Comparison of ENCODE assay signal across 14 cellular contexts in the genomic region with DNA sequence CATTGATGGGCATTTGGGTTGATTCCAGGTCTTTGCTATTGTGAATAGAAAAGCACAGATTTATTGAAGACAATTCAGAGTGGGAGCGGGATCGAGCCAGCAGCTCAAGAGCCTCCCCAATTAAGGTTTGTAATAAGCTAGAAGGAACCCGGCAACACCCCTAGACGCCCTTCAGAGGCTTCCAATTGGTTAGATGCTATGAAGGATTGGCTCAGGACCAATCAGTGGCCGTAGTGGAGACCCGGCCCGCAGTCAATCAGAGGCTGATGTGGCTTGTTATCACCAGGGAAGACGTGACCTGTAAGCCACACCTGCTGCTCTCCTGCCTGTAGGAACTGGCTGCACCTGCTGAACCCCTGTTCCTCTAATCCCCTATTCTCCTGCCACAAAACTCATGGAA. TPM values are rescaled to one million over a fixed set of nuclear protein-coding genes. Genes with fewer than 3 reads are reported as not detected.
DNase-seq lines count a peak whose midpoint lies in the region; ATAC-seq and TF ChIP-seq lines count a peak whose summit lies in the region.
"Had no signal": no experiment of that assay in that cellular context is flagged by ENCODE, and none has a peak within 500 bp of the region (broad histone marks: within the 10 kb centered on the region; RNA-seq: fewer than 3 reads in every experiment).

No MANE protein-coding gene starts in this region.

- H3K27me3 Mint-ChIP-seq in natural killer cell treated with Interleukin-12 subunit alpha and Interleukin-12 subunit beta and Interleukin-15 and Interleukin-18, amount 100 ng/mL, for 72 hours, result peaks cover 10 to 16% of the 10 kb centered on the region in 2 donors
- peaks cover 10 to 25% of the 10 kb centered on the region in 2 donors for H3K27me3 Mint-ChIP-seq in natural killer cell (ENCODE audit: low read depth in 2 of 2)

- H3K27ac Mint-ChIP-seq in natural killer cell treated with Interleukin-12 subunit alpha and Interleukin-12 subunit beta and Interleukin-15 and Interleukin-18, amount 100 ng/mL, for 72 hours, result no peak overlapping the region
- no peak overlapping the region for H3K27ac Mint-ChIP-seq in natural killer cell

- no peak overlapping the region for H3K4me3 Mint-ChIP-seq in natural killer cell treated with Interleukin-12 subunit alpha and Interleukin-12 subunit beta and Interleukin-15 and Interleukin-18, amount 100 ng/mL, for 72 hours
- H3K4me3 Mint-ChIP-seq in natural killer cell, result no peak overlapping the region

- TF ChIP-seq CTCF in natural killer cell (IDR thresholded peaks at IDR 0.05), result no peak
- TF ChIP-seq CTCF in lower lobe of right lung (IDR thresholded peaks at IDR 0.05), result no peak

- H3K4me1 Mint-ChIP-seq in natural killer cell treated with Interleukin-12 subunit alpha and Interleukin-12 subunit beta and Interleukin-15 and Interleukin-18, amount 100 ng/mL, for 72 hours (ENCODE audit: low read depth in 2 of 2), result peaks cover 4 to 7% of the 10 kb centered on the region in 2 donors
- no peaks in the 10 kb centered on the region for H3K4me1 Mint-ChIP-seq in natural killer cell

- H3K36me3 ChIP-seq in lower lobe of right lung, result no peaks in the 10 kb centered on the region

- H3K9me3 ChIP-seq in lower lobe of right lung, result no peaks in the 10 kb centered on the region

- H3K4me1 ChIP-seq in lower lobe of right lung, result no peaks in the 10 kb centered on the region

- no peak for ATAC-seq in natural killer cell treated with Interleukin-12 subunit alpha and Interleukin-12 subunit beta and Interleukin-15 and Interleukin-18, amount 100 ng/mL, for 72 hours
- ATAC-seq in natural killer cell (no peak), lower lobe of right lung (no peak)
- ATAC-seq: Panc1 had no signal

- no peak overlapping the region for H3K27ac ChIP-seq in lower lobe of right lung
- H3K27ac ChIP-seq: HL-60 had no signal

- H3K36me3 Mint-ChIP-seq in natural killer cell treated with Interleukin-12 subunit alpha and Interleukin-12 subunit beta and Interleukin-15 and Interleukin-18, amount 100 ng/mL, for 72 hours, result no peaks in the 10 kb centered on the region
- no peaks in the 10 kb centered on the region for H3K36me3 Mint-ChIP-seq in natural killer cell

- intact Hi-C loops in natural killer cell (cut with micrococcal nuclease), result no loop called here
- intact Hi-C loops in lower lobe of right lung (cut with DNase I), result no loop called here

- no peaks in the 10 kb centered on the region for H3K9me3 Mint-ChIP-seq in natural killer cell treated with Interleukin-12 subunit alpha and Interleukin-12 subunit beta and Interleukin-15 and Interleukin-18, amount 100 ng/mL, for 72 hours
- H3K9me3 Mint-ChIP-seq in natural killer cell, result no peaks in the 10 kb centered on the region

- DNase-seq in natural killer cell treated with Interleukin-12 subunit alpha and Interleukin-12 subunit beta and Interleukin-15 and Interleukin-18, amount 100 ng/mL, for 72 hours (ENCODE audit: low spot score), result peak; percentile 26
- DNase-seq in natural killer cell (no peak), NCI-H774 (lab: John Stamatoyannopoulos, UW) (peak; percentile 17), lower lobe of right lung (peak; percentile 6), OCI-M1 (lab: John Stamatoyannopoulos, UW) (no peak), HuH-7.5 (ENCODE audit: low spot score) (no peak), dedifferentiated amniotic fluid mesenchymal stem cell (ENCODE audit: extremely low spot score) (no peak)
- DNase-seq: COR-L47, DMS53, NCI-H1694, NCI-H69 had no signal

- H3K27me3 ChIP-seq in lower lobe of right lung (ENCODE audit: low read depth), result no peaks in the 10 kb centered on the region

- no peak overlapping the region for H3K4me3 ChIP-seq in lower lobe of right lung

RNA-seq across cellular contexts. Expression of gene SIGLEC11, which starts 14.6 kb away (rescaled TPM):
- not detected for total RNA-seq in natural killer cell treated with Interleukin-12 subunit alpha and Interleukin-12 subunit beta and Interleukin-15 and Interleukin-18, amount 100 ng/mL, for 72 hours
- total RNA-seq in natural killer cell (under 1 TPM in 2 of 3 donors, not detected in 1; 0.40 to 0.75 TPM), lower lobe of right lung (7.7 TPM)
- total RNA-seq: SK-MEL-5 had no signal

RNA-seq across cellular contexts. Expression of gene NUP62, which starts 17.1 kb away (rescaled TPM):
- 100 to 1,000 TPM; 109 to 187 TPM for total RNA-seq in natural killer cell treated with Interleukin-12 subunit alpha and Interleukin-12 subunit beta and Interleukin-15 and Interleukin-18, amount 100 ng/mL, for 72 hours
- total RNA-seq in natural killer cell, result 10 to 100 TPM; 34.2 to 57.4 (median 40.9) TPM
- 36.5 TPM for total RNA-seq in lower lobe of right lung

RNA-seq across cellular contexts. Expression of gene ATF5, which starts 17.4 kb away (rescaled TPM):
- 10 to 100 TPM; 12.1 to 12.4 TPM for total RNA-seq in natural killer cell treated with Interleukin-12 subunit alpha and Interleukin-12 subunit beta and Interleukin-15 and Interleukin-18, amount 100 ng/mL, for 72 hours
- total RNA-seq in natural killer cell, result 10 to 100 TPM; 11.7 to 15.4 (median 14.2) TPM
- 13.8 TPM for total RNA-seq in lower lobe of right lung

RNA-seq across cellular contexts. Expression of gene IL4I1, which starts 49.7 kb away (rescaled TPM):
- 10 to 100 TPM in 1 of 2 donors, 1 to 10 TPM in 1; 2.4 to 15.1 TPM for total RNA-seq in natural killer cell treated with Interleukin-12 subunit alpha and Interleukin-12 subunit beta and Interleukin-15 and Interleukin-18, amount 100 ng/mL, for 72 hours
- total RNA-seq in natural killer cell (1 to 10 TPM; 3.0 to 3.8 (median 3.4) TPM), lower lobe of right lung (1.6 TPM)
- total RNA-seq: SK-MEL-5 had no signal

Comparison
In these comparisons a context has a peak if more than half of its experiments do, and no peak if none do; other contexts are left out.
1. DNase-seq: peak in natural killer cell treated with Interleukin-12 subunit alpha and Interleukin-12 subunit beta and Interleukin-15 and Interleukin-18, amount 100 ng/mL, for 72 hours (single experiment), NCI-H774 (single experiment) and lower lobe of right lung (single experiment); none in natural killer cell (single experiment), OCI-M1 (single experiment), HuH-7.5 (single experiment) and dedifferentiated amniotic fluid mesenchymal stem cell (single experiment).